11 cellular contexts compared by ENCODE assay signal in the genomic region with DNA sequence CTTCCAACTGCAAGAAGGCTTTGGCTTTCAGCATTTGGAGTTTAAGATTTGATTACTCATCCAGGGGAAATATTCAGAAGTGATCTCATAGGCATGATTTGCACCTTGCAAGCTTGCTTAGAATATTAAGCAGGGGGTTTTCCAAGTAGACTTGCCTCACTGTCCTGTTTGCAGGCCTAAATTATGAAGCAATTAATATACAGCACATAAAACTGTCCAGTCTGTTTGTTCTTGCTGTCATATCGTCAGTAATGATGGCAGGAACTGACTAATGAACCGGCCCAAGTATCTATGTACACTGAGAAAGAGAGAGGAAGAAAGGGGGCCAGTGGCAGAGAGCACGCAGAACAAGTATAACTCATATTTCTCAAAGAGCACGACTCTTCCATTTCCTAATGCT.
DNase-seq lines count a peak whose midpoint lies in the region; ATAC-seq and TF ChIP-seq lines count a peak whose summit lies in the region.
"Had no signal": no experiment of that assay in that cellular context is flagged by ENCODE, and none has a peak within 500 bp of the region (broad histone marks: within the 10 kb centered on the region; RNA-seq: fewer than 3 reads in every experiment).

No MANE protein-coding gene starts in this region.

- H3K4me2 ChIP-seq in mammary epithelial cell (ENCODE audit: insufficient read depth, low read depth, low read length), result no peak overlapping the region

- no peak overlapping the region for H3K4me3 ChIP-seq in mammary epithelial cell (replicated peaks in 1 of 3; ENCODE audit: insufficient read depth in 1 of 3, low read depth in 2 of 3, low read length in 3 of 3)

- peak; percentile 70 for DNase-seq in DMS153 (lab: John Stamatoyannopoulos, UW)
- peak; percentile 17 for DNase-seq in NCI-H510A (lab: John Stamatoyannopoulos, UW)
- DNase-seq in mammary epithelial cell, result peak; percentile 95
- DNase-seq in ecto neural progenitor cell (ENCODE audit: low spot score), result no peak
- no peak for DNase-seq in anterior cingulate cortex (lab: John Stamatoyannopoulos, UW)
- DNase-seq in GM19238 (ENCODE audit: insufficient read length, low spot score), result no peak
- DNase-seq: activated CD4-positive, alpha-beta T cell treated with anti-CD3 and anti-CD28 coated beads, Interleukin-2, amount 50 U/mL, for 1 hour; midbrain had no signal

- no peak for ATAC-seq in HG03196 (IDR thresholded peaks at IDR 0.05; ENCODE audit: unreplicated experiment)

- CTCF ChIA-PET in mammary epithelial cell (lab: Charles Lee; ENCODE audit: low non-redundant PET), result interaction anchor here (0.6 kb wide), 1 partner anchor 21 kb away, joined by 4 read pairs; no protein-coding TSS in a partner anchor

- H3K36me3 ChIP-seq in mammary epithelial cell (ENCODE audit: insufficient read depth, low read length), result no peaks in the 10 kb centered on the region

- H3K9me3 ChIP-seq in mammary epithelial cell (replicated peaks; ENCODE audit: insufficient read depth, low read length), result no peaks in the 10 kb centered on the region

- no peak overlapping the region for H2AFZ ChIP-seq in mammary epithelial cell (ENCODE audit: low read depth, low read length)

- H3K4me3 Mint-ChIP-seq in nephron, result no peak overlapping the region

- no peaks in the 10 kb centered on the region for H4K20me1 ChIP-seq in mammary epithelial cell (ENCODE audit: insufficient read depth, low read length)

- peaks cover 47% of the 10 kb centered on the region for H3K4me1 ChIP-seq in mammary epithelial cell (ENCODE audit: insufficient read depth, low read length)

- H3K27me3 ChIP-seq in mammary epithelial cell (ENCODE audit: insufficient read depth, low read length), result no peaks in the 10 kb centered on the region

- H3K9ac ChIP-seq in mammary epithelial cell (ENCODE audit: insufficient read depth, low read length), result peak overlapping the region; percentile 25

- H3K36me3 Mint-ChIP-seq in nephron (ENCODE audit: low read depth), result no peaks in the 10 kb centered on the region

- peaks cover 77% of the 10 kb centered on the region for H3K27me3 Mint-ChIP-seq in nephron (ENCODE audit: low read depth)

- BruUV-seq in mammary epithelial cell (replicated peaks; lab: Mats Ljungman, UMichigan), result no TSS peak

- no peaks in the 10 kb centered on the region for H3K9me3 Mint-ChIP-seq in nephron

- in situ Hi-C loops in mammary epithelial cell (cut with MboI; ENCODE audit: low sequenced_read_pairs in 2 of 2), result no loop called here

- 28% methylated on average over 4 of the region's 4 CpGs for WGBS in mammary epithelial cell (ENCODE audit: low coverage, missing lambda C conversion rate)

- dilution Hi-C loops in mammary epithelial cell (cut with HindIII; ENCODE audit: low sequenced_read_pairs), result no loop called here

- no peaks in the 10 kb centered on the region for H3K79me2 ChIP-seq in mammary epithelial cell (ENCODE audit: insufficient read depth, low read length)

- TF ChIP-seq CTCF in mammary epithelial cell (conservative IDR thresholded peaks at IDR 0.05 in 1 of 2, IDR thresholded peaks at IDR 0.05 in 1 of 2; ENCODE audit: extremely low read depth in 1 of 2, insufficient read depth in 1 of 2, low read depth in 1 of 2, low read length in 2 of 2), result no peak
- TF ChIP-seq CTCF in nephron (IDR thresholded peaks at IDR 0.05; ENCODE audit: unreplicated experiment in 3 of 3), result no peak

- peak overlapping the region; percentile 81 for H3K27ac ChIP-seq in mammary epithelial cell (ENCODE audit: insufficient read depth, low read depth, low read length)
- H3K27ac ChIP-seq: HL-60 had no signal

- H3K4me1 Mint-ChIP-seq in nephron, result peaks cover 62% of the 10 kb centered on the region

- H3K27ac Mint-ChIP-seq in nephron, result peak overlapping the region; percentile 76 to 86 (median 83)

- intact Hi-C loops in mammary epithelial cell (cut with micrococcal nuclease), result no loop called here

Comparison
In these comparisons a context has a peak if more than half of its experiments do, and no peak if none do; other contexts are left out.
1. DNase-seq: peak in DMS153 (single experiment), NCI-H510A (single experiment) and mammary epithelial cell (single experiment); none in ecto neural progenitor cell (single experiment), anterior cingulate cortex (0 of 58) and GM19238 (single experiment).